In genomic region chr16:58426095-58426494, GRCh38 we compare ENCODE assay signal across 8 cellular contexts. TPM values are rescaled to one million over a fixed set of nuclear protein-coding genes. Genes with fewer than 3 reads are reported as not detected.
DNase-seq lines count a peak whose midpoint lies in the region; ATAC-seq and TF ChIP-seq lines count a peak whose summit lies in the region.

No MANE protein-coding gene starts in this region.

- peaks cover 89% of the 10 kb centered on the region for H3K4me1 ChIP-seq in BLaER1

- H3K9me3 Mint-ChIP-seq in activated T-cell treated with anti-CD3 and anti-CD28 coated beads, Interleukin-2, amount 50 U/mL, for 72 hours: no peaks in the 10 kb centered on the region
- H3K9me3 Mint-ChIP-seq in stimulated activated memory B cell treated with anti-CD40 and anti-IgM and Interleukin-4, amounts not matched to agents 10 μg/mL and 1 μg/mL and 100 μg/mL, for 72 hours: no peaks in the 10 kb centered on the region
- no peaks in the 10 kb centered on the region for H3K9me3 Mint-ChIP-seq in type B pancreatic cell

- H3K4me1 Mint-ChIP-seq in activated T-cell treated with anti-CD3 and anti-CD28 coated beads, Interleukin-2, amount 50 U/mL, for 72 hours (ENCODE audit: low read depth): peaks cover 18% of the 10 kb centered on the region
- H3K4me1 Mint-ChIP-seq in stimulated activated memory B cell treated with anti-CD40 and anti-IgM and Interleukin-4, amounts not matched to agents 10 μg/mL and 1 μg/mL and 100 μg/mL, for 72 hours: peaks cover 25% of the 10 kb centered on the region
- H3K4me1 Mint-ChIP-seq in type B pancreatic cell (ENCODE audit: unreplicated experiment): peaks cover 4% of the 10 kb centered on the region

- H3K27ac ChIP-seq in BLaER1: peak overlapping the region; percentile 76

- H3K4me3 Mint-ChIP-seq in activated T-cell treated with anti-CD3 and anti-CD28 coated beads, Interleukin-2, amount 50 U/mL, for 72 hours: peak overlapping the region in 1 of 2 donors; percentile 9
- H3K4me3 Mint-ChIP-seq in stimulated activated memory B cell treated with anti-CD40 and anti-IgM and Interleukin-4, amounts not matched to agents 10 μg/mL and 1 μg/mL and 100 μg/mL, for 72 hours: no peak overlapping the region
- H3K4me3 Mint-ChIP-seq in type B pancreatic cell: no peak overlapping the region

- H3K4me2 ChIP-seq in BLaER1: peak overlapping the region; percentile 68

- H4K20me1 ChIP-seq in BLaER1: no peaks in the 10 kb centered on the region

- no peak overlapping the region for H3K27ac Mint-ChIP-seq in activated T-cell treated with anti-CD3 and anti-CD28 coated beads, Interleukin-2, amount 50 U/mL, for 72 hours
- peak overlapping the region; percentile 6 for H3K27ac Mint-ChIP-seq in stimulated activated memory B cell treated with anti-CD40 and anti-IgM and Interleukin-4, amounts not matched to agents 10 μg/mL and 1 μg/mL and 100 μg/mL, for 72 hours
- H3K27ac Mint-ChIP-seq in type B pancreatic cell: no peak overlapping the region

- H3K9me3 ChIP-seq in BLaER1: no peaks in the 10 kb centered on the region

- peaks cover 5% of the 10 kb centered on the region for H3K27me3 Mint-ChIP-seq in activated T-cell treated with anti-CD3 and anti-CD28 coated beads, Interleukin-2, amount 50 U/mL, for 72 hours (ENCODE audit: low read depth)
- peaks cover 7% of the 10 kb centered on the region for H3K27me3 Mint-ChIP-seq in stimulated activated memory B cell treated with anti-CD40 and anti-IgM and Interleukin-4, amounts not matched to agents 10 μg/mL and 1 μg/mL and 100 μg/mL, for 72 hours
- peaks cover 30% of the 10 kb centered on the region for H3K27me3 Mint-ChIP-seq in type B pancreatic cell

- ATAC-seq in GM19372 (IDR thresholded peaks at IDR 0.05; ENCODE audit: low read depth, unreplicated experiment) (peak; percentile 81), HG03521 (IDR thresholded peaks at IDR 0.05; ENCODE audit: unreplicated experiment) (peak; percentile 73)
- ATAC-seq in activated T-cell treated with anti-CD3 and anti-CD28 coated beads, Interleukin-2, amount 50 U/mL, for 72 hours (replicated peaks in 1 of 2): peak; percentile 67 to 86
- peak; percentile 88 for ATAC-seq in stimulated activated memory B cell treated with anti-CD40 and anti-IgM and Interleukin-4, amounts not matched to agents 10 μg/mL and 1 μg/mL and 100 μg/mL, for 72 hours

- peak; percentile 19 to 42 for DNase-seq in activated T-cell treated with anti-CD3 and anti-CD28 coated beads, Interleukin-2, amount 50 U/mL, for 72 hours
- DNase-seq in type B pancreatic cell (ENCODE audit: extremely low spot score, unreplicated experiment): no peak
- no peak for DNase-seq in GM19240 (ENCODE audit: insufficient read length, low spot score)
- no peak for DNase-seq in NCI-H774 (lab: John Stamatoyannopoulos, UW)

- no peak overlapping the region for H3K4me3 ChIP-seq in BLaER1

- H3K36me3 Mint-ChIP-seq in activated T-cell treated with anti-CD3 and anti-CD28 coated beads, Interleukin-2, amount 50 U/mL, for 72 hours (ENCODE audit: insufficient read depth in 2 of 2): no peaks in the 10 kb centered on the region
- H3K36me3 Mint-ChIP-seq in stimulated activated memory B cell treated with anti-CD40 and anti-IgM and Interleukin-4, amounts not matched to agents 10 μg/mL and 1 μg/mL and 100 μg/mL, for 72 hours: no peaks in the 10 kb centered on the region
- H3K36me3 Mint-ChIP-seq in type B pancreatic cell: no peaks in the 10 kb centered on the region

- H3K27me3 ChIP-seq in BLaER1: no peaks in the 10 kb centered on the region

- H3K36me3 ChIP-seq in BLaER1: no peaks in the 10 kb centered on the region

- peak overlapping the region; percentile 21; the same call in 1 of the 2 replicates for H3K9ac ChIP-seq in BLaER1

- TF ChIP-seq CTCF in type B pancreatic cell (conservative IDR thresholded peaks at IDR 0.05): no peak

RNA-seq across cellular contexts. Expression of gene GINS3, which starts 33.8 kb away (rescaled TPM):
- 10 to 100 TPM; 18.1 to 23.9 TPM for total RNA-seq in activated T-cell treated with anti-CD3 and anti-CD28 coated beads, Interleukin-2, amount 50 U/mL, for 72 hours
- total RNA-seq in type B pancreatic cell (ENCODE audit: low replicate concordance): 6.3 and 14.7 TPM in 2 replicates

Comparison
In these comparisons a context has a peak if more than half of its experiments do, and no peak if none do; other contexts are left out.
1. DNase-seq: peak in activated T-cell treated with anti-CD3 and anti-CD28 coated beads, Interleukin-2, amount 50 U/mL, for 72 hours (2 of 2); none in type B pancreatic cell (single experiment), GM19240 (single experiment) and NCI-H774 (single experiment).
2. Peak in every context shown above with its lines, with median percentiles within 50 percentile points of each other: ATAC-seq.